ENCODE assay signal across 17 cellular contexts in genomic region chr3:153087595-153088566, GRCh38.
DNase-seq lines count a peak whose midpoint lies in the region; ATAC-seq and TF ChIP-seq lines count a peak whose summit lies in the region.
"Had no signal": no experiment of that assay in that cellular context is flagged by ENCODE, and none has a peak within 500 bp of the region (broad histone marks: within the 10 kb centered on the region; RNA-seq: fewer than 3 reads in every experiment).

No MANE protein-coding gene starts in this region.

- H3K27ac Mint-ChIP-seq in MCF 10A (ENCODE audit: low read depth, unreplicated experiment): peak overlapping the region; percentile 13
- H3K27ac Mint-ChIP-seq in stimulated activated memory B cell treated with anti-CD40 and anti-IgM and Interleukin-4, amounts not matched to agents 10 μg/mL and 1 μg/mL and 100 μg/mL, for 72 hours: no peak overlapping the region
- no peak overlapping the region for H3K27ac Mint-ChIP-seq in natural killer cell
- H3K27ac Mint-ChIP-seq: activated CD4-positive, alpha-beta memory T cell treated with anti-CD3 and anti-CD28 coated beads, Interleukin-2, amount 10 ng/mL, durations not matched to agents 7 days and 5 days; mesothelial cell of epicardium had no signal

- TF ChIP-seq POLR2A in breast epithelium (IDR thresholded peaks at IDR 0.05): no peak

- ATAC-seq in RWPE2 (ENCODE audit: low read depth) (peak; percentile 76), GM18873 (IDR thresholded peaks at IDR 0.05; ENCODE audit: low FRiP score, unreplicated experiment) (no peak), natural killer cell (no peak)
- ATAC-seq in stimulated activated memory B cell treated with anti-CD40 and anti-IgM and Interleukin-4, amounts not matched to agents 10 μg/mL and 1 μg/mL and 100 μg/mL, for 72 hours: peak; percentile 14

- H3K4me3 ChIP-seq in breast epithelium (no peak overlapping the region), RWPE2 (ENCODE audit: severe bottlenecking) (no peak overlapping the region), fibroblast of pulmonary artery (replicated peaks; ENCODE audit: low read depth, low read length) (no peak overlapping the region)
- H3K4me3 ChIP-seq: tibial nerve had no signal

- H3K4me1 Mint-ChIP-seq in MCF 10A (ENCODE audit: insufficient read depth, unreplicated experiment) (peaks cover 10% of the 10 kb centered on the region), natural killer cell (peaks cover 4 to 5% of the 10 kb centered on the region in 2 donors)
- no peaks in the 10 kb centered on the region for H3K4me1 Mint-ChIP-seq in stimulated activated memory B cell treated with anti-CD40 and anti-IgM and Interleukin-4, amounts not matched to agents 10 μg/mL and 1 μg/mL and 100 μg/mL, for 72 hours

- intact Hi-C loops in MCF 10A (cut with micrococcal nuclease): no loop called here
- intact Hi-C loops in breast epithelium (cut with DNase I; ENCODE audit: low total_unique reads): no loop called here
- intact Hi-C loops in natural killer cell (cut with micrococcal nuclease): no loop called here

- CTCF ChIA-PET in MCF 10A (lab: Yijun Ruan, JAX): interaction anchor here (0.6 kb wide), 1 partner anchor 45 kb away, joined by 3 read pairs; no protein-coding TSS in a partner anchor

- no peaks in the 10 kb centered on the region for H3K9me3 ChIP-seq in breast epithelium
- no peaks in the 10 kb centered on the region for H3K9me3 ChIP-seq in RWPE2 (ENCODE audit: severe bottlenecking)
- H3K9me3 ChIP-seq: tibial nerve had no signal

- DNase-seq in MCF 10A (ENCODE audit: unreplicated experiment): peak; percentile 19
- DNase-seq in breast epithelium (ENCODE audit: low spot score in 2 of 2): no peak
- DNase-seq in RWPE2 (ENCODE audit: low spot score): no peak
- peak; percentile 60 for DNase-seq in fibroblast of pulmonary artery (ENCODE audit: low read depth)
- no peak for DNase-seq in natural killer cell
- no peak for DNase-seq in hypothalamus (lab: John Stamatoyannopoulos, UW)
- DNase-seq: activated CD4-positive, alpha-beta memory T cell treated with anti-CD3 and anti-CD28 coated beads, Interleukin-2, amount 10 ng/mL, durations not matched to agents 7 days and 5 days; activated gamma-delta T cell treated with Interleukin-2 at 50 U/mL for 16 hours; Calu3; NCI-H1092 treated with DMSO at 0.1 percent for 48 hours; NCI-H226; stimulated activated CD4-positive, alpha-beta T cell treated with anti-CD3 and anti-CD28 coated beads, Interleukin-15, amount 100 ng/mL, for 24 hours had no signal

- no peak overlapping the region for H3K4me3 Mint-ChIP-seq in MCF 10A (ENCODE audit: unreplicated experiment)
- no peak overlapping the region for H3K4me3 Mint-ChIP-seq in stimulated activated memory B cell treated with anti-CD40 and anti-IgM and Interleukin-4, amounts not matched to agents 10 μg/mL and 1 μg/mL and 100 μg/mL, for 72 hours
- no peak overlapping the region for H3K4me3 Mint-ChIP-seq in natural killer cell
- H3K4me3 Mint-ChIP-seq: activated CD4-positive, alpha-beta memory T cell treated with anti-CD3 and anti-CD28 coated beads, Interleukin-2, amount 10 ng/mL, durations not matched to agents 7 days and 5 days; mesothelial cell of epicardium had no signal

- no peak for TF ChIP-seq CTCF in MCF 10A (IDR thresholded peaks at IDR 0.05; ENCODE audit: unreplicated experiment)
- no peak for TF ChIP-seq CTCF in breast epithelium (IDR thresholded peaks at IDR 0.05)
- TF ChIP-seq CTCF in RWPE2 (IDR thresholded peaks at IDR 0.05; ENCODE audit: poor library complexity, severe bottlenecking): no peak
- TF ChIP-seq CTCF in fibroblast of pulmonary artery (IDR thresholded peaks at IDR 0.05; ENCODE audit: low read length, missing control alignments): no peak
- no peak for TF ChIP-seq CTCF in natural killer cell (IDR thresholded peaks at IDR 0.05)

- no TSS peak for BruUV-seq in MCF 10A (replicated peaks; lab: Mats Ljungman, UMichigan)

- no peaks in the 10 kb centered on the region for H3K9me3 Mint-ChIP-seq in MCF 10A (ENCODE audit: unreplicated experiment)
- no peaks in the 10 kb centered on the region for H3K9me3 Mint-ChIP-seq in stimulated activated memory B cell treated with anti-CD40 and anti-IgM and Interleukin-4, amounts not matched to agents 10 μg/mL and 1 μg/mL and 100 μg/mL, for 72 hours
- H3K9me3 Mint-ChIP-seq in natural killer cell: no peaks in the 10 kb centered on the region
- H3K9me3 Mint-ChIP-seq: activated CD4-positive, alpha-beta memory T cell treated with anti-CD3 and anti-CD28 coated beads, Interleukin-2, amount 10 ng/mL, durations not matched to agents 7 days and 5 days; mesothelial cell of epicardium had no signal

- H3K36me3 ChIP-seq in breast epithelium: no peaks in the 10 kb centered on the region
- H3K36me3 ChIP-seq in RWPE2 (ENCODE audit: low read depth): no peaks in the 10 kb centered on the region
- H3K36me3 ChIP-seq: tibial nerve had no signal

- POLR2A ChIA-PET in MCF 10A (lab: Yijun Ruan, JAX): interaction anchor here (1.1 kb wide), 1 partner anchor 11 kb away, joined by 4 read pairs; no protein-coding TSS in a partner anchor

- H3K27me3 Mint-ChIP-seq in MCF 10A (ENCODE audit: insufficient read depth, unreplicated experiment): no peaks in the 10 kb centered on the region
- H3K27me3 Mint-ChIP-seq in stimulated activated memory B cell treated with anti-CD40 and anti-IgM and Interleukin-4, amounts not matched to agents 10 μg/mL and 1 μg/mL and 100 μg/mL, for 72 hours: peaks cover 9% of the 10 kb centered on the region
- H3K27me3 Mint-ChIP-seq in natural killer cell (ENCODE audit: low read depth in 2 of 2): no peaks in the 10 kb centered on the region
- H3K27me3 Mint-ChIP-seq: activated CD4-positive, alpha-beta memory T cell treated with anti-CD3 and anti-CD28 coated beads, Interleukin-2, amount 10 ng/mL, durations not matched to agents 7 days and 5 days had no signal

- H3K4me1 ChIP-seq in breast epithelium (no peaks in the 10 kb centered on the region), RWPE2 (ENCODE audit: insufficient read depth, poor library complexity, severe bottlenecking) (peaks cover 14% of the 10 kb centered on the region)
- H3K4me1 ChIP-seq: parathyroid adenoma, tibial nerve had no signal

- no peaks in the 10 kb centered on the region for H3K36me3 Mint-ChIP-seq in MCF 10A (ENCODE audit: insufficient read depth, unreplicated experiment)
- H3K36me3 Mint-ChIP-seq in stimulated activated memory B cell treated with anti-CD40 and anti-IgM and Interleukin-4, amounts not matched to agents 10 μg/mL and 1 μg/mL and 100 μg/mL, for 72 hours: no peaks in the 10 kb centered on the region
- no peaks in the 10 kb centered on the region for H3K36me3 Mint-ChIP-seq in natural killer cell
- H3K36me3 Mint-ChIP-seq: mesothelial cell of epicardium had no signal

- no peaks in the 10 kb centered on the region for H3K27me3 ChIP-seq in breast epithelium
- H3K27me3 ChIP-seq in RWPE2 (ENCODE audit: insufficient read depth, poor library complexity, severe bottlenecking): no peaks in the 10 kb centered on the region
- H3K27me3 ChIP-seq: tibial nerve had no signal

- H3K27ac ChIP-seq in breast epithelium: no peak overlapping the region
- H3K27ac ChIP-seq in RWPE2 (ENCODE audit: poor library complexity, severe bottlenecking): peak overlapping the region; percentile 19
- H3K27ac ChIP-seq: parathyroid adenoma, tibial nerve had no signal

Comparison
In these comparisons a context has a peak if more than half of its experiments do, and no peak if none do; other contexts are left out.
1. DNase-seq: peak in MCF 10A (single experiment) and fibroblast of pulmonary artery (single experiment); none in breast epithelium (0 of 2), RWPE2 (single experiment), natural killer cell (single experiment) and hypothalamus (0 of 51).
2. ATAC-seq: peak in RWPE2 (single experiment) and stimulated activated memory B cell treated with anti-CD40 and anti-IgM and Interleukin-4, amounts not matched to agents 10 μg/mL and 1 μg/mL and 100 μg/mL, for 72 hours (single experiment); none in GM18873 (single experiment) and natural killer cell (0 of 3).